1 cellular context compared by ENCODE assay signal in genomic region chr1:32414186-32414886, GRCh38.
TF ChIP-seq lines count a peak whose summit lies in the region.

No MANE protein-coding gene starts in this region.

TF ChIP-seq in GM23338, 12 proteins besides CTCF, POLR2A, EP300 and RAD21:
- TF ChIP-seq ZNF462 (CRISPR knock-in tag; IDR thresholded peaks at IDR 0.05) (no peak), JUNB (IDR thresholded peaks at IDR 0.05; ENCODE audit: unreplicated experiment) (no peak), NANOG (IDR thresholded peaks at IDR 0.05; ENCODE audit: borderline replicate concordance) (no peak), ETS1 (IDR thresholded peaks at IDR 0.05) (no peak), ZNF331 (CRISPR knock-in tag; IDR thresholded peaks at IDR 0.05; ENCODE audit: low read depth) (no peak), POLR2AphosphoS5 (IDR thresholded peaks at IDR 0.05; ENCODE audit: low read depth) (no peak), ZNF114 (CRISPR knock-in tag; IDR thresholded peaks at IDR 0.05) (no peak), STAT1 (IDR thresholded peaks at IDR 0.05; ENCODE audit: unreplicated experiment) (no peak), EZH2phosphoT487 (IDR thresholded peaks at IDR 0.05; ENCODE audit: unreplicated experiment) (no peak), REST (IDR thresholded peaks at IDR 0.05; ENCODE audit: unreplicated experiment) (no peak), EZH2 (IDR thresholded peaks at IDR 0.05; ENCODE audit: low read depth, unreplicated experiment) (no peak), CREB1 (CRISPR knock-in tag; IDR thresholded peaks at IDR 0.05; ENCODE audit: low read depth) (no peak)
